10 cellular contexts compared by ENCODE assay signal in genomic region chr3:188299068-188299467, GRCh38.
DNase-seq lines count a peak whose midpoint lies in the region; ATAC-seq and TF ChIP-seq lines count a peak whose summit lies in the region.
"Had no signal": no experiment of that assay in that cellular context is flagged by ENCODE, and none has a peak within 500 bp of the region (broad histone marks: within the 10 kb centered on the region; RNA-seq: fewer than 3 reads in every experiment).

No MANE protein-coding gene starts in this region.

- peaks cover 17% of the 10 kb centered on the region for H3K36me3 Mint-ChIP-seq in dendritic cell treated with granulocyte-macrophage colony-stimulating factor and Interleukin-4, amounts not matched to agents 40 ng/mL and 50 ng/mL, for 4 days (ENCODE audit: low read depth)

- no peaks in the 10 kb centered on the region for H3K27me3 ChIP-seq in HCT116 (ENCODE audit: insufficient read depth, low read length)

- H3K4me2 ChIP-seq in HCT116 (ENCODE audit: low read length): peak overlapping the region; percentile 79

- POLR2A ChIA-PET in HCT116 (lab: Charles Lee): interaction anchor here (1.1 kb wide), 1 partner anchor 554 kb away, joined by 3 read pairs; the partner anchor contains the start of gene BCL6

- no peak for TF ChIP-seq CTCF in HCT116 (IDR thresholded peaks at IDR 0.05 in 2 of 3, conservative IDR thresholded peaks at IDR 0.05 in 1 of 3; ENCODE audit: borderline replicate concordance in 1 of 3, insufficient read depth in 1 of 3, low read depth in 2 of 3, low read length in 2 of 3)
- no peak for TF ChIP-seq CTCF in GM13976 (IDR thresholded peaks at IDR 0.05; ENCODE audit: borderline replicate concordance, control extremely low read depth, extremely low read depth, insufficient read depth, missing control alignments)

- ATAC-seq in HCT116 (peak; percentile 37), HG03354 (IDR thresholded peaks at IDR 0.05; ENCODE audit: poor library complexity, severe bottlenecking, unreplicated experiment) (no peak)

- intact Hi-C loops in HCT116 (cut with micrococcal nuclease): loop anchor here (5.0 kb wide), 1 partner anchor 147 kb away; the partner anchor contains the start of gene LPP
- intact Hi-C loops in dendritic cell treated with granulocyte-macrophage colony-stimulating factor and Interleukin-4, amounts not matched to agents 40 ng/mL and 50 ng/mL, for 4 days (cut with micrococcal nuclease): loop anchor here (5.0 kb wide), 3 partner anchors 42 to 557 kb away; no protein-coding TSS in a partner anchor

- RAD21 ChIA-PET in HCT116 (lab: Charles Lee; ENCODE audit: low non-redundant PET in 1 of 2, low total read pairs in 2 of 2, uncharacterized antibody in 2 of 2, unreplicated experiment in 2 of 2): interaction anchor here in 1 of 2 experiments (0.6 kb wide), 1 partner anchor 559 kb away, joined by 3 read pairs; no protein-coding TSS in a partner anchor

- no peaks in the 10 kb centered on the region for H3K9me2 ChIP-seq in HCT116 (ENCODE audit: insufficient read depth)

- H3K9me3 ChIP-seq in HCT116 (ENCODE audit: control insufficient read depth in 1 of 2, insufficient read depth in 1 of 2, low read depth in 1 of 2, low read length in 2 of 2): no peaks in the 10 kb centered on the region

- peaks cover 49 to 70% of the 10 kb centered on the region in 2 experiments for H3K4me1 ChIP-seq in HCT116 (ENCODE audit: control insufficient read depth in 1 of 2, insufficient read depth in 2 of 2, low read length in 2 of 2)

- DNase-seq in HCT116 (ENCODE audit: low read depth, low spot score) (no peak), AML-193 (lab: John Stamatoyannopoulos, UW) (no peak), GM13976 (ENCODE audit: low spot score) (no peak)
- DNase-seq in activated CD4-positive, alpha-beta T cell treated with anti-CD3 and anti-CD28 coated beads for 4 hours: peak; percentile 31 to 45
- DNase-seq in stimulated activated CD4-positive, alpha-beta T cell treated with anti-CD3 and anti-CD28 coated beads, Interleukin-4, amount 100 ng/mL, for 24 hours: peak; percentile 48
- DNase-seq: effector CD4-positive, alpha-beta T cell; hypothalamus had no signal

- peak overlapping the region; percentile 18; the same call in 1 of the 2 replicates for H3K27ac ChIP-seq in HCT116 (ENCODE audit: low read depth, low read length)

- H2AFZ ChIP-seq in HCT116 (ENCODE audit: low read depth, low read length, poor library complexity, severe bottlenecking): no peak overlapping the region

- H3K27me3 Mint-ChIP-seq in dendritic cell treated with granulocyte-macrophage colony-stimulating factor and Interleukin-4, amounts not matched to agents 40 ng/mL and 50 ng/mL, for 4 days: no peaks in the 10 kb centered on the region

- in situ Hi-C loops in GM13976 (cut with MboI; ENCODE audit: low sequenced_read_pairs, unreplicated experiment): no loop called here

- peaks cover 84% of the 10 kb centered on the region for H3K4me1 Mint-ChIP-seq in dendritic cell treated with granulocyte-macrophage colony-stimulating factor and Interleukin-4, amounts not matched to agents 40 ng/mL and 50 ng/mL, for 4 days (ENCODE audit: low read depth)

- no peak for TF ChIP-seq RAD21 in HCT116 (IDR thresholded peaks at IDR 0.05; ENCODE audit: low read depth)

- no peak for TF ChIP-seq POLR2A in HCT116 (IDR thresholded peaks at IDR 0.05; ENCODE audit: borderline replicate concordance, extremely low read depth, insufficient read depth, insufficient read length)

- H3K4me3 Mint-ChIP-seq in dendritic cell treated with granulocyte-macrophage colony-stimulating factor and Interleukin-4, amounts not matched to agents 40 ng/mL and 50 ng/mL, for 4 days: no peak overlapping the region

- H3K4me3 ChIP-seq in HCT116 (replicated peaks in 1 of 2; ENCODE audit: low read depth in 1 of 2, low read length in 2 of 2): peak overlapping the region in 1 of 2 experiments; percentile 33; a peak in 2 of 4 replicates
- H3K4me3 ChIP-seq: skin epidermis had no signal

- no peaks in the 10 kb centered on the region for H4K20me1 ChIP-seq in HCT116 (ENCODE audit: insufficient read depth)

- peak overlapping the region; percentile 27 for H3K9ac ChIP-seq in HCT116 (ENCODE audit: low read length)

- H3K79me2 ChIP-seq in HCT116 (ENCODE audit: insufficient read depth, low read length): peaks cover 15% of the 10 kb centered on the region; the same call in 1 of the 2 replicates

- H3K36me3 ChIP-seq in HCT116 (ENCODE audit: control insufficient read depth in 1 of 2, insufficient read depth in 2 of 2, low read length in 2 of 2): no peaks in the 10 kb centered on the region

- CTCF ChIA-PET in HCT116 (lab: Charles Lee): interaction anchor here (1.3 kb wide), 1 partner anchor 15 kb away, joined by 4 read pairs; no protein-coding TSS in a partner anchor

- H3K9me3 Mint-ChIP-seq in dendritic cell treated with granulocyte-macrophage colony-stimulating factor and Interleukin-4, amounts not matched to agents 40 ng/mL and 50 ng/mL, for 4 days: no peaks in the 10 kb centered on the region

- H3K27ac Mint-ChIP-seq in dendritic cell treated with granulocyte-macrophage colony-stimulating factor and Interleukin-4, amounts not matched to agents 40 ng/mL and 50 ng/mL, for 4 days: peak overlapping the region; percentile 91

- BruUV-seq in HCT116 (replicated peaks; lab: Mats Ljungman, UMichigan): no TSS peak

TF ChIP-seq in HCT116, 20 proteins besides CTCF, POLR2A, EP300 and RAD21:
- TF ChIP-seq EZH2 (IDR thresholded peaks at IDR 0.05) (no peak), JUND (IDR thresholded peaks at IDR 0.05) (peak; percentile 68), POLR2AphosphoS5 (IDR thresholded peaks at IDR 0.05; ENCODE audit: low read depth, low read length) (peak; percentile 49; the same call in 1 of the 2 replicates), SP1 (IDR thresholded peaks at IDR 0.05; ENCODE audit: low read depth) (peak; percentile 58), MAX (IDR thresholded peaks at IDR 0.05) (peak; percentile 37; the same call in 1 of the 2 replicates), EZH2phosphoT487 (IDR thresholded peaks at IDR 0.05; ENCODE audit: borderline replicate concordance) (no peak)

Comparison
In these comparisons a context has a peak if more than half of its experiments do, and no peak if none do; other contexts are left out.
1. DNase-seq: peak in activated CD4-positive, alpha-beta T cell treated with anti-CD3 and anti-CD28 coated beads for 4 hours (2 of 2) and stimulated activated CD4-positive, alpha-beta T cell treated with anti-CD3 and anti-CD28 coated beads, Interleukin-4, amount 100 ng/mL, for 24 hours (single experiment); none in HCT116 (single experiment), AML-193 (0 of 2) and GM13976 (single experiment).